ENCODE assay signal across 14 cellular contexts in genomic region chr2:43604674-43605073, GRCh38.
"Had no signal": no experiment of that assay in that cellular context is flagged by ENCODE, and none has a peak within 500 bp of the region (broad histone marks: within the 10 kb centered on the region; RNA-seq: fewer than 3 reads in every experiment).

No MANE protein-coding gene starts in this region.

- H3K4me1 ChIP-seq: breast epithelium, colonic mucosa had no signal

- H3K4me1 Mint-ChIP-seq: activated B cell treated with CpG ODN at 0.5 μM for 24 hours had no signal

- DNase-seq: activated B cell treated with CpG ODN at 0.5 μM for 24 hours; activated CD4-positive, alpha-beta T cell treated with anti-CD3 and anti-CD28 coated beads for 1 hour; activated CD8-positive, alpha-beta memory T cell treated with anti-CD3 and anti-CD28 coated beads, Interleukin-2, amount 50 U/mL, for 48 hours; aorta; colonic mucosa; NCI-H1048; NCI-H187 treated with DMSO at 0.1 percent for 48 hours; NCI-H2081 treated with DMSO at 0.1 percent for 48 hours had no signal

- H3K27ac Mint-ChIP-seq: activated B cell treated with CpG ODN at 0.5 μM for 24 hours; activated CD4-positive, alpha-beta T cell treated with anti-CD3 and anti-CD28 coated beads, Interleukin-2, amount 10 ng/mL, durations not matched to agents 7 days and 5 days; activated CD8-positive, alpha-beta T cell treated with anti-CD3 and anti-CD28 coated beads, Interleukin-2, amount 10 ng/mL, durations not matched to agents 7 days and 5 days had no signal

- H3K27me3 Mint-ChIP-seq: activated naive CD4-positive, alpha-beta T cell treated with anti-CD3 and anti-CD28 coated beads, Interleukin-2, amount 50 U/mL, for 24 hours; T-cell had no signal

- H3K36me3 ChIP-seq: breast epithelium, colonic mucosa had no signal

- H3K36me3 Mint-ChIP-seq: activated naive CD4-positive, alpha-beta T cell treated with anti-CD3 and anti-CD28 coated beads, Interleukin-2, amount 50 U/mL, for 24 hours; T-cell had no signal

- H2AFZ ChIP-seq: PC-9 had no signal

- H3K9me3 ChIP-seq: breast epithelium, colonic mucosa had no signal

- H3K4me3 ChIP-seq: breast epithelium, colonic mucosa, PC-9 had no signal

- H3K4me2 ChIP-seq: PC-9 had no signal

- H3K27ac ChIP-seq: breast epithelium, colonic mucosa, PC-9 had no signal

- H3K9me3 Mint-ChIP-seq: activated B cell treated with CpG ODN at 0.5 μM for 24 hours; activated CD4-positive, alpha-beta T cell treated with anti-CD3 and anti-CD28 coated beads, Interleukin-2, amount 10 ng/mL, durations not matched to agents 7 days and 5 days; activated naive CD4-positive, alpha-beta T cell treated with anti-CD3 and anti-CD28 coated beads, Interleukin-2, amount 50 U/mL, for 24 hours; T-cell had no signal

- H3K4me3 Mint-ChIP-seq: activated B cell treated with CpG ODN at 0.5 μM for 24 hours; activated CD4-positive, alpha-beta T cell treated with anti-CD3 and anti-CD28 coated beads, Interleukin-2, amount 10 ng/mL, durations not matched to agents 7 days and 5 days; activated CD8-positive, alpha-beta T cell treated with anti-CD3 and anti-CD28 coated beads, Interleukin-2, amount 10 ng/mL, durations not matched to agents 7 days and 5 days; activated naive CD4-positive, alpha-beta T cell treated with anti-CD3 and anti-CD28 coated beads, Interleukin-2, amount 50 U/mL, for 24 hours; T-cell had no signal

- H3K27me3 ChIP-seq: breast epithelium, colonic mucosa had no signal
